Comparison of ENCODE assay signal across 28 cellular contexts in genomic region chr20:61828891-61829290, GRCh38.
"Had no signal": no experiment of that assay in that cellular context is flagged by ENCODE, and none has a peak within 500 bp of the region (broad histone marks: within the 10 kb centered on the region; RNA-seq: fewer than 3 reads in every experiment).

No MANE protein-coding gene starts in this region.

- DNase-seq: heart right ventricle; islet precursor cell; kidney glomerular epithelial cell; left colon; lower lobe of right lung; mammary epithelial cell; mesenchymal stem cell; naive thymus-derived CD8-positive, alpha-beta T cell; occipital lobe; ovary; stimulated activated CD4-positive, alpha-beta T cell treated with anti-CD3 and anti-CD28 coated beads, Interleukin-4, amount 100 ng/mL, for 24 hours; stimulated activated naive CD4-positive, alpha-beta T cell; tibial artery; trophoblast cell; upper lobe of right lung had no signal

- H3K27ac Mint-ChIP-seq: naive thymus-derived CD8-positive, alpha-beta T cell; nephron; progenitor cell of endocrine pancreas; stimulated activated effector memory CD8-positive, alpha-beta T cell treated with anti-CD3 and anti-CD28 coated beads, Interleukin-12 subunit alpha, Interleukin-12 subunit beta, amount 100 ng/mL, for 72 hours; stimulated activated naive CD8-positive, alpha-beta T cell treated with anti-CD3 and anti-CD28 coated beads, Interleukin-15, Interleukin-2, amounts not matched to agents 100 ng/mL and 50 ng/mL, for 24 hours had no signal

- H3K4me3 Mint-ChIP-seq: naive thymus-derived CD8-positive, alpha-beta T cell; nephron; neural crest cell; stimulated activated effector memory CD8-positive, alpha-beta T cell treated with anti-CD3 and anti-CD28 coated beads, Interleukin-12 subunit alpha, Interleukin-12 subunit beta, amount 100 ng/mL, for 72 hours; stimulated activated naive CD8-positive, alpha-beta T cell treated with anti-CD3 and anti-CD28 coated beads, Interleukin-15, Interleukin-2, amounts not matched to agents 100 ng/mL and 50 ng/mL, for 24 hours had no signal

- H2AFZ ChIP-seq: hepatocyte had no signal

- H3K9me3 Mint-ChIP-seq: stimulated activated effector memory CD8-positive, alpha-beta T cell treated with anti-CD3 and anti-CD28 coated beads, Interleukin-12 subunit alpha, Interleukin-12 subunit beta, amount 100 ng/mL, for 72 hours; stimulated activated naive CD8-positive, alpha-beta T cell treated with anti-CD3 and anti-CD28 coated beads, Interleukin-15, Interleukin-2, amounts not matched to agents 100 ng/mL and 50 ng/mL, for 24 hours had no signal

- H3K9me3 ChIP-seq: lower lobe of right lung, neutrophil, ovary, right atrium auricular region, suprapubic skin, thoracic aorta, tibial artery, upper lobe of right lung had no signal

- H3K4me3 ChIP-seq: heart right ventricle, hepatocyte, left lung, lower lobe of right lung, ovary, right atrium auricular region, skin epidermis, suprapubic skin, thoracic aorta, tibial artery, upper lobe of right lung had no signal

- H3K4me1 ChIP-seq: heart right ventricle, left lung, lower lobe of right lung, right atrium auricular region, suprapubic skin, tibial artery, upper lobe of right lung had no signal

- H3K4me1 Mint-ChIP-seq: naive thymus-derived CD8-positive, alpha-beta T cell; nephron; neural crest cell; stimulated activated effector memory CD8-positive, alpha-beta T cell treated with anti-CD3 and anti-CD28 coated beads, Interleukin-12 subunit alpha, Interleukin-12 subunit beta, amount 100 ng/mL, for 72 hours had no signal

- ATAC-seq: heart right ventricle; left colon; left lung; lower lobe of right lung; naive thymus-derived CD8-positive, alpha-beta T cell; sciatic nerve; stimulated activated effector memory CD8-positive, alpha-beta T cell treated with anti-CD3 and anti-CD28 coated beads, Interleukin-12 subunit alpha, Interleukin-12 subunit beta, amount 100 ng/mL, for 72 hours; upper lobe of right lung had no signal

- H3K27me3 ChIP-seq: hepatocyte, ovary, right atrium auricular region had no signal

- H3K36me3 Mint-ChIP-seq: naive thymus-derived CD8-positive, alpha-beta T cell; stimulated activated effector memory CD8-positive, alpha-beta T cell treated with anti-CD3 and anti-CD28 coated beads, Interleukin-12 subunit alpha, Interleukin-12 subunit beta, amount 100 ng/mL, for 72 hours had no signal

- H3K27ac ChIP-seq: heart right ventricle, hepatocyte, left lung, lower lobe of right lung, neutrophil, ovary, right atrium auricular region, skin epidermis, suprapubic skin, thoracic aorta, tibial artery, upper lobe of right lung had no signal

- H3K27me3 Mint-ChIP-seq: stimulated activated naive CD8-positive, alpha-beta T cell treated with anti-CD3 and anti-CD28 coated beads, Interleukin-15, Interleukin-2, amounts not matched to agents 100 ng/mL and 50 ng/mL, for 24 hours had no signal

- H3K4me2 ChIP-seq: hepatocyte had no signal

- H3K36me3 ChIP-seq: heart right ventricle, left lung, lower lobe of right lung, neutrophil, ovary, right atrium auricular region, suprapubic skin, thoracic aorta, tibial artery, upper lobe of right lung had no signal
